1 cellular context compared by ENCODE assay signal in the genomic region with DNA sequence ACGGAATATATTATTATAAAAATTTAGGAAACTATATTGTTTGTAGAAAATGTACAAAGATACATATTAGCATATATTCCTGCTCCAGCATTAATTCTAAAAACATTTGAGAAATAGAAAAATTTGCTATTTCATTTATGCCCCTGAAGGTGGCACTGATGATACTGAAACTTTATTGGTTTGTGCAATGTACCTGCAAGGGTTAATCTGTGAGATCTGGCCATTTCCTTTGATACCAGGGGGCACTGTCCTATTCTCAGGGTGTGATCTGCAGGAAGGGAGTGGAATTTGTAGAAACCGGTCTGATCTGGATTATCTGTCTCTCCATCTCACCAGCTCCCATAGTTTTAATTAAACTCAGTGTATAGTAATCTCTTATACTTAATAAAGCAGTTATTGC.
A peak's percentile ranks its signal among the peaks of the same experiment; 100 is the strongest.
TF ChIP-seq lines count a peak whose summit lies in the region.

No MANE protein-coding gene starts in this region.

TF ChIP-seq in endothelial cell of umbilical vein, 7 proteins besides CTCF, POLR2A, EP300 and RAD21:
- TF ChIP-seq GATA2 (IDR thresholded peaks at IDR 0.05; ENCODE audit: insufficient read depth, insufficient read length, low read depth, low read length) (peak; percentile 79), FOS (IDR thresholded peaks at IDR 0.05; ENCODE audit: borderline replicate concordance, insufficient read depth, low read length) (no peak)
